8 cellular contexts compared by ENCODE assay signal in the genomic region with DNA sequence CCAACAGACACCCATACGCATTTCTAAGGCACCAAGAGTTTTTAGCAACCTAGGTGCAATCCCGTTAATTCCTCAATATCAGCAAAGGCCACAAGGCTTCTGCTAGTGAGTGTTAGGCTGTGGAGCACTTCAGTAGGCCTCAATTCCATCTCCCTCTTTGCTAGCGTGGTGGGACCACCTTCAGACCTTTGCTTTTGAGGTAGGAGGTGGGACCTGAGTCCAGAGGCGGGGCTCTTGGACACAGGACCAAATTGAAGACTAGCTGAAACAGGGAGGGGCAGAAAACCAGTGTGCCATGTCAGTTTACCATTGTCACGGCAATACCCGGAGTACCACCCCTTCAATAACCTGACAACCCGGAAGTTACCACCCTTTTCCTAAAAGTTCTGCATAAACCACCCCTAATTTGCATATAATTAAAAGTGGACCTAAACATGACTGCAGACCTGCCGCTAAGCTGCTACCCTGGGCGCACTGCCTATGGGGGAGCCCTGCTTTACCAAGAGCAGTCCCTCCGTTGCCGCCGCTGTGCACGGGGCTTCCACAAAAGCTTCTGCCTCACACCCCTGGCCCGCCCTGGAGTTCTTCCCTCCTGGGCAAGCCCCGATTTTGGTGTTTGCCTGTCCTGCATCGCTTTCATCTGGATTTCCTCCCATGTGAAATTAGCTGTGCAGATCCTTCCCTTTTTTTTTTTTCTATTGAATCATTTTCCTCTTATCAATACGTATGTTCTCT. TPM values are rescaled to one million over a fixed set of nuclear protein-coding genes. Genes with fewer than 3 reads are reported as not detected.
"Had no signal": no experiment of that assay in that cellular context is flagged by ENCODE, and none has a peak within 500 bp of the region (broad histone marks: within the 10 kb centered on the region; RNA-seq: fewer than 3 reads in every experiment).

No MANE protein-coding gene starts in this region.

- ATAC-seq: HepG2 had no signal

- FAIRE-seq: HepG2, HTR-8/SVneo had no signal

- H3K9me3 Mint-ChIP-seq: IgD-negative memory B cell had no signal

- H3K4me3 Mint-ChIP-seq: IgD-negative memory B cell had no signal

- H3K27ac ChIP-seq: HL-60 had no signal

- DNase-seq: IMR-90, KBM-7 had no signal

- H3K36me3 Mint-ChIP-seq: IgD-negative memory B cell had no signal

- H3K27ac Mint-ChIP-seq: IgD-negative memory B cell had no signal

RNA-seq across cellular contexts. Expression of a gene that starts 41.1 kb away (rescaled TPM):
- total RNA-seq: HepG2, HT-29, HT1080, IMR-90 had no signal
- polyA plus RNA-seq: HepG2, IgD-negative memory B cell, IMR-90 had no signal
